Comparison of ENCODE assay signal across 23 cellular contexts in genomic region chr10:130652544-130652943, GRCh38.
"Had no signal": no experiment of that assay in that cellular context is flagged by ENCODE, and none has a peak within 500 bp of the region (broad histone marks: within the 10 kb centered on the region; RNA-seq: fewer than 3 reads in every experiment).

No MANE protein-coding gene starts in this region.

- H3K36me3 Mint-ChIP-seq: activated naive CD8-positive, alpha-beta T cell; mesothelial cell of epicardium; natural killer cell had no signal

- H3K27me3 Mint-ChIP-seq: activated naive CD8-positive, alpha-beta T cell; activated T-cell treated with anti-CD3 and anti-CD28 coated beads, Interleukin-2, amount 50 U/mL, for 24 hours; activated T-helper 17 cell treated with anti-CD3 and anti-CD28 coated beads, Interleukin-2, amount 50 U/mL, for 72 hours had no signal

- H3K9me3 ChIP-seq: adrenal gland, left lung, ovary, prostate gland, thyroid gland, upper lobe of right lung had no signal

- H3K36me3 ChIP-seq: adrenal gland, heart right ventricle, left lung, ovary, prostate gland, spleen, thyroid gland, upper lobe of right lung had no signal

- H3K27ac ChIP-seq: adrenal gland, epithelial cell of prostate, heart right ventricle, left lung, ovary, prostate gland, spleen, thyroid gland, upper lobe of right lung had no signal

- H3K9me3 Mint-ChIP-seq: activated T-cell treated with anti-CD3 and anti-CD28 coated beads, Interleukin-2, amount 50 U/mL, for 24 hours; activated T-helper 17 cell treated with anti-CD3 and anti-CD28 coated beads, Interleukin-2, amount 50 U/mL, for 72 hours; mesothelial cell of epicardium had no signal

- H3K4me1 Mint-ChIP-seq: activated T-helper 17 cell treated with anti-CD3 and anti-CD28 coated beads, Interleukin-2, amount 50 U/mL, for 72 hours; mesothelial cell of epicardium; natural killer cell; WTC11 had no signal

- H3K4me1 ChIP-seq: adrenal gland, heart right ventricle, left lung, prostate gland, spleen, thyroid gland, upper lobe of right lung had no signal

- H3K4me3 Mint-ChIP-seq: activated naive CD8-positive, alpha-beta T cell; activated T-cell treated with anti-CD3 and anti-CD28 coated beads, Interleukin-2, amount 50 U/mL, for 24 hours; activated T-helper 17 cell treated with anti-CD3 and anti-CD28 coated beads, Interleukin-2, amount 50 U/mL, for 72 hours; mesothelial cell of epicardium; natural killer cell; T-helper 1 cell treated with Interleukin-12 subunit alpha and Interleukin-12 subunit beta and Interleukin-4 antibody, amounts not matched to agents 30 μg/mL and 1 μg/mL, for 36 hours; WTC11 had no signal

- H3K27ac Mint-ChIP-seq: activated naive CD8-positive, alpha-beta T cell; activated T-cell treated with anti-CD3 and anti-CD28 coated beads, Interleukin-2, amount 50 U/mL, for 24 hours; activated T-helper 17 cell treated with anti-CD3 and anti-CD28 coated beads, Interleukin-2, amount 50 U/mL, for 72 hours; mesothelial cell of epicardium; natural killer cell; T-helper 1 cell treated with Interleukin-12 subunit alpha and Interleukin-12 subunit beta and Interleukin-4 antibody, amounts not matched to agents 30 μg/mL and 1 μg/mL, for 36 hours; WTC11 had no signal

- H3K4me3 ChIP-seq: adrenal gland, heart right ventricle, left lung, ovary, prostate gland, spleen, thyroid gland, upper lobe of right lung had no signal

- ATAC-seq: activated T-helper 17 cell treated with anti-CD3 and anti-CD28 coated beads, Interleukin-2, amount 50 U/mL, for 72 hours; heart right ventricle; left lung; stimulated activated naive CD8-positive, alpha-beta T cell treated with anti-CD3 and anti-CD28 coated beads, Interleukin-15, Interleukin-2, amounts not matched to agents 100 U/mL and 50 U/mL, for 24 hours; upper lobe of right lung; WTC11 had no signal

- H3K27me3 ChIP-seq: adrenal gland, left lung, ovary, thyroid gland, upper lobe of right lung had no signal

- DNase-seq: activated CD4-positive, alpha-beta T cell treated with anti-CD3 and anti-CD28 coated beads, Interleukin-2, amount 50 U/mL, for 4 hours; activated CD8-positive, alpha-beta memory T cell treated with anti-CD3 and anti-CD28 coated beads for 24 hours; activated CD8-positive, alpha-beta memory T cell treated with anti-CD3 and anti-CD28 coated beads, Interleukin-2, amount 50 U/mL, for 4 hours; activated T-cell treated with anti-CD3 and anti-CD28 coated beads, Interleukin-2, amount 50 U/mL, for 24 hours; adrenal gland; cortex of kidney; heart right ventricle; left lung; natural killer cell; ovary; spleen; stimulated activated CD4-positive, alpha-beta T cell treated with anti-CD3 and anti-CD28 coated beads, Interleukin-4, amount 100 ng/mL, for 24 hours; stimulated activated naive CD8-positive, alpha-beta T cell treated with anti-CD3 and anti-CD28 coated beads, Interleukin-15, Interleukin-2, amounts not matched to agents 100 U/mL and 50 U/mL, for 24 hours; T1000; thyroid gland; upper lobe of right lung had no signal
